In the genomic region with DNA sequence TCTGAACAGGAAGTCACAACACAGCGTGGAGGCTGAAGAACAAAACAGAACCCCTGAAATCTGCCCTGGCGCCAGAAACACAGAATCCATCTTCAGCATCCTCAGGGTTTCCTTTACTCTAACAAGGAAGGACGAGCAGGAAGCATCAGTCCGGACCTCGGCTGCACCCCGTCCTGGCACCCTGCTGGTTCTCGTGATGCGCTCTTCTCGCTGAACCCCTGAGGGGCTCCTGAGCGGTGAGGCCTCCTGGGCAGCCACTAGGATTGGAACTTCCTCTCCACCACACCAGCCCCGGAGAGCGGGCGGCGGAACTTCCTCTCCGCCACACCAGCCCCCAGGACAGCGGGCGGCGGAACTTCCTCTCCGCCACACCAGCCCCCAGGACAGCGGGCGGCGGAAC, we compare ENCODE assay signal across 18 cellular contexts.
"Had no signal": no experiment of that assay in that cellular context is flagged by ENCODE, and none has a peak within 500 bp of the region (broad histone marks: within the 10 kb centered on the region; RNA-seq: fewer than 3 reads in every experiment).

No MANE protein-coding gene starts in this region.

- ATAC-seq: effector memory CD8-positive, alpha-beta T cell; gastrocnemius medialis; heart right ventricle; left ventricle myocardium superior; stimulated activated memory B cell treated with anti-CD40 and anti-IgM and Interleukin-4, amounts not matched to agents 10 μg/mL and 1 μg/mL and 100 μg/mL, for 72 hours had no signal

- H3K9me3 ChIP-seq: gastrocnemius medialis, testis had no signal

- H3K4me1 ChIP-seq: esophagus muscularis mucosa, gastrocnemius medialis, heart right ventricle, testis, tibial nerve had no signal

- H3K36me3 ChIP-seq: esophagus muscularis mucosa, gastrocnemius medialis, heart right ventricle, tibial nerve had no signal

- H3K27me3 ChIP-seq: esophagus muscularis mucosa, gastrocnemius medialis, heart right ventricle, testis, tibial nerve had no signal

- DNase-seq: cerebellar nuclear complex; effector memory CD8-positive, alpha-beta T cell; gastrocnemius medialis; heart right ventricle; hypothalamus; islet precursor cell; left ventricle myocardium superior; mesenchymal stem cell; naive B cell; stimulated activated CD4-positive, alpha-beta T cell treated with anti-CD3 and anti-CD28 coated beads, Interleukin-15, amount 100 ng/mL, for 24 hours; stimulated activated CD4-positive, alpha-beta T cell treated with anti-CD3 and anti-CD28 coated beads, Interleukin-1b, Interleukin-23, amount 100 ng/mL, for 48 hours; stimulated activated CD4-positive, alpha-beta T cell treated with anti-CD3 and anti-CD28 coated beads, Interleukin-4, amount 100 ng/mL, for 24 hours; testis had no signal

- H3K4me3 ChIP-seq: heart right ventricle, lung, tibial nerve had no signal

- H3K27ac ChIP-seq: epithelial cell of prostate, esophagus muscularis mucosa, gastrocnemius medialis, heart right ventricle, testis, tibial nerve had no signal
